ENCODE assay signal across 1 cellular context in the genomic region with DNA sequence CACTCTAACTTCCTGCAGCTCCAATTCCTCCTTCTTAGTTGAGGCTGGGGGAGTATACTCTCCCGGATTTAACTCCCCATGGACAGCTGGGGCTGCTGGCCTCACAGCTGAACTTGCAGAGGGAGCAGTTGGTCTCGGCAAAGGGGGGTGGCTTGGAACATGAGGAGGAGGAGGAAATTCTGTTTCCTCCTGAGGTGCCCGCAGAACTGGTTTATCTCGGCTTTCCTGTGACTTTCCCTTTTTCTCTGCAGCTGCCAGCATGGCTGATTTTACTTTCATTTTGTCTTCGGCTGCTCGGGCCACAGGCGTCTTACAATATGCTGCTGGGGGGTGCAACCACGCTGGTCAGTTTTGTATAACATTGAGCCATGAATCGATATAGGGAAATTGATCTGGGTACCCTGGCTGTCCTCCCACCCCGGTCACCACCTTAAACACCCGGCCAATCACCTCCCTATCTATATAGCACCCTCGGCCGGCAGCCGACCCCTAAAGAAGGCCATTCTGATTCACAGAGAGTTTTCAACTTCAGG.
TF ChIP-seq lines count a peak whose summit lies in the region.

No MANE protein-coding gene starts in this region.

TF ChIP-seq in GM23338, 12 proteins besides CTCF, POLR2A, EP300 and RAD21 (continued from another document):
- TF ChIP-seq, protein P1, sequence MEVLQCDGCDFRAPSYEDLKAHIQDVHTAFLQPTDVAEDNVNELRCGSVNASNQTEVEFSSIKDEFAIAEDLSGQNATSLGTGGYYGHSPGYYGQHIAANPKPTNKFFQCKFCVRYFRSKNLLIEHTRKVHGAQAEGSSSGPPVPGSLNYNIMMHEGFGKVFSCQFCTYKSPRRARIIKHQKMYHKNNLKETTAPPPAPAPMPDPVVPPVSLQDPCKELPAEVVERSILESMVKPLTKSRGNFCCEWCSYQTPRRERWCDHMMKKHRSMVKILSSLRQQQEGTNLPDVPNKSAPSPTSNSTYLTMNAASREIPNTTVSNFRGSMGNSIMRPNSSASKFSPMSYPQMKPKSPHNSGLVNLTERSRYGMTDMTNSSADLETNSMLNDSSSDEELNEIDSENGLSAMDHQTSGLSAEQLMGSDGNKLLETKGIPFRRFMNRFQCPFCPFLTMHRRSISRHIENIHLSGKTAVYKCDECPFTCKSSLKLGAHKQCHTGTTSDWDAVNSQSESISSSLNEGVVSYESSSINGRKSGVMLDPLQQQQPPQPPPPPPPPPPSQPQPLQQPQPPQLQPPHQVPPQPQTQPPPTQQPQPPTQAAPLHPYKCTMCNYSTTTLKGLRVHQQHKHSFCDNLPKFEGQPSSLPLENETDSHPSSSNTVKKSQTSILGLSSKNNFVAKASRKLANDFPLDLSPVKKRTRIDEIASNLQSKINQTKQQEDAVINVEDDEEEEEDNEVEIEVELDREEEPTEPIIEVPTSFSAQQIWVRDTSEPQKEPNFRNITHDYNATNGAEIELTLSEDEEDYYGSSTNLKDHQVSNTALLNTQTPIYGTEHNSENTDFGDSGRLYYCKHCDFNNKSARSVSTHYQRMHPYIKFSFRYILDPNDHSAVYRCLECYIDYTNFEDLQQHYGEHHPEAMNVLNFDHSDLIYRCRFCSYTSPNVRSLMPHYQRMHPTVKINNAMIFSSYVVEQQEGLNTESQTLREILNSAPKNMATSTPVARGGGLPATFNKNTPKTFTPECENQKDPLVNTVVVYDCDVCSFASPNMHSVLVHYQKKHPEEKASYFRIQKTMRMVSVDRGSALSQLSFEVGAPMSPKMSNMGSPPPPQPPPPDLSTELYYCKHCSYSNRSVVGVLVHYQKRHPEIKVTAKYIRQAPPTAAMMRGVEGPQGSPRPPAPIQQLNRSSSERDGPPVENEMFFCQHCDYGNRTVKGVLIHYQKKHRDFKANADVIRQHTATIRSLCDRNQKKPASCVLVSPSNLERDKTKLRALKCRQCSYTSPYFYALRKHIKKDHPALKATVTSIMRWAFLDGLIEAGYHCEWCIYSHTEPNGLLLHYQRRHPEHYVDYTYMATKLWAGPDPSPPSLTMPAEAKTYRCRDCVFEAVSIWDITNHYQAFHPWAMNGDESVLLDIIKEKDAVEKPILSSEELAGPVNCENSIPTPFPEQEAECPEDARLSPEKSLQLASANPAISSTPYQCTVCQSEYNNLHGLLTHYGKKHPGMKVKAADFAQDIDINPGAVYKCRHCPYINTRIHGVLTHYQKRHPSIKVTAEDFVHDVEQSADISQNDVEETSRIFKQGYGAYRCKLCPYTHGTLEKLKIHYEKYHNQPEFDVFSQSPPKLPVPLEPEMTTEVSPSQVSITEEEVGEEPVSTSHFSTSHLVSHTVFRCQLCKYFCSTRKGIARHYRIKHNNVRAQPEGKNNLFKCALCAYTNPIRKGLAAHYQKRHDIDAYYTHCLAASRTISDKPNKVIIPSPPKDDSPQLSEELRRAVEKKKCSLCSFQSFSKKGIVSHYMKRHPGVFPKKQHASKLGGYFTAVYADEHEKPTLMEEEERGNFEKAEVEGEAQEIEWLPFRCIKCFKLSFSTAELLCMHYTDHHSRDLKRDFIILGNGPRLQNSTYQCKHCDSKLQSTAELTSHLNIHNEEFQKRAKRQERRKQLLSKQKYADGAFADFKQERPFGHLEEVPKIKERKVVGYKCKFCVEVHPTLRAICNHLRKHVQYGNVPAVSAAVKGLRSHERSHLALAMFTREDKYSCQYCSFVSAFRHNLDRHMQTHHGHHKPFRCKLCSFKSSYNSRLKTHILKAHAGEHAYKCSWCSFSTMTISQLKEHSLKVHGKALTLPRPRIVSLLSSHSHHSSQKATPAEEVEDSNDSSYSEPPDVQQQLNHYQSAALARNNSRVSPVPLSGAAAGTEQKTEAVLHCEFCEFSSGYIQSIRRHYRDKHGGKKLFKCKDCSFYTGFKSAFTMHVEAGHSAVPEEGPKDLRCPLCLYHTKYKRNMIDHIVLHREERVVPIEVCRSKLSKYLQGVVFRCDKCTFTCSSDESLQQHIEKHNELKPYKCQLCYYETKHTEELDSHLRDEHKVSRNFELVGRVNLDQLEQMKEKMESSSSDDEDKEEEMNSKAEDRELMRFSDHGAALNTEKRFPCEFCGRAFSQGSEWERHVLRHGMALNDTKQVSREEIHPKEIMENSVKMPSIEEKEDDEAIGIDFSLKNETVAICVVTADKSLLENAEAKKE (CRISPR knock-in tag; IDR thresholded peaks at IDR 0.05) = no peak
- TF ChIP-seq ZNF331 (CRISPR knock-in tag; IDR thresholded peaks at IDR 0.05; ENCODE audit: low read depth) = no peak
- TF ChIP-seq NANOG (IDR thresholded peaks at IDR 0.05; ENCODE audit: borderline replicate concordance) = no peak
